Comparison of ENCODE assay signal across 1 cellular context in the genomic region with DNA sequence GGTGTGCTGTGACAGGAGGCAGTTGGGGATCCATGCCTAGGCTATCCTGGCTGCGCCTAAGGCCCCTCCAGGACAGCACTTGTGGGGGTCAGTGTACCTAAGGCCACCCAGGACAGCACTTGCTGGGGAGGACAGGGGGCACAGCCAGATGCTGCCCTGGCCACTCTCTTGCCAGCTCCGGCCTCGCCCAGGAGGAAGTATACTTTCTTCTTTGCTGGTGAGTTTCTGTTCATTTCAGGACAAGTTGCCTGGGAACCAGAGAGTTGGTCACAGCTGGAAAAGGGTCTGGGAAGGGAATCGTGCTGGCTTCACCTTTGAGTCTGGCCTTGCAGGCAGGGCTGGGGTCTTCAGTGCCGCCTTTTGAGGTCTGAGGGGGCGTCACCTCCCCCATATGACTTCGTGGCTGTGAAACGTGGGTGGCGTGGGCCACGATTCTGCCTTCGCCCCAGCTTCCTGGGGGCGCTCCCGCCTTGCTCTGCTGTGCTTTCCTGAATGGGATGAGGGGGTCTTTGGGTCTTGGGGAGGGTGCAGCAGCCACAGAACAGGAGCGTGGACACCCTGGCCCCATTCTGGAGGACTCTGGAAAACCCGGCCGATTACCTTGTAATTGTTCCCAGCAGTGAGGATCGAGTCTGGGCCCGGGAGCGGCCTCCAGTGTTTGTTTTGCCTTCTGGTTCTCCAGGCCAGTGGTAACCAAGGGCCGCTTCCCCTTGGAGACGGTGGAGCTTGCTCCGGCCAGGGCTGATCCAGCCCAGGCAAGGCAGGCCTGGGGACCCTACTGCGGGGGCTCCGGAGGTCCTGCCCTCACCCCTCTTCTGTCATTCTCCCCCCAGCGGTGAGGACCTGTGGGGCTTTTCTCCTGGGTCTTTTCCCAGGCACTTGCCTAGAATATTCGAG.
TF ChIP-seq lines count a peak whose summit lies in the region.

No MANE protein-coding gene starts in this region.

TF ChIP-seq in endothelial cell of umbilical vein, 7 proteins besides CTCF, POLR2A, EP300 and RAD21 (continued from another document):
- TF ChIP-seq, protein P1, sequence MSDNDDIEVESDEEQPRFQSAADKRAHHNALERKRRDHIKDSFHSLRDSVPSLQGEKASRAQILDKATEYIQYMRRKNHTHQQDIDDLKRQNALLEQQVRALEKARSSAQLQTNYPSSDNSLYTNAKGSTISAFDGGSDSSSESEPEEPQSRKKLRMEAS (IDR thresholded peaks at IDR 0.05; ENCODE audit: insufficient read depth, insufficient read length), result no peak
- no peak for TF ChIP-seq FOS (IDR thresholded peaks at IDR 0.05; ENCODE audit: borderline replicate concordance, insufficient read depth, low read length)
- TF ChIP-seq GATA2 (IDR thresholded peaks at IDR 0.05; ENCODE audit: insufficient read depth, insufficient read length, low read depth, low read length), result no peak
- no peak for TF ChIP-seq MYC (IDR thresholded peaks at IDR 0.05; ENCODE audit: low read depth, low read length)
- no peak for TF ChIP-seq POLR2AphosphoS5 (IDR thresholded peaks at IDR 0.05; ENCODE audit: insufficient read depth, low read depth, low read length)
- no peak for TF ChIP-seq JUN (IDR thresholded peaks at IDR 0.05; ENCODE audit: borderline replicate concordance, insufficient read depth, insufficient read length, low read depth)
TF ChIP-seq in endothelial cell of umbilical vein: peak in this region for 0.
